10 cellular contexts compared by ENCODE assay signal in genomic region chr1:59673575-59674467, GRCh38.
A peak's percentile ranks its signal among the peaks of the same experiment; 100 is the strongest.
DNase-seq lines count a peak whose midpoint lies in the region; ATAC-seq and TF ChIP-seq lines count a peak whose summit lies in the region.
"Had no signal": no experiment of that assay in that cellular context is flagged by ENCODE, and none has a peak within 500 bp of the region (broad histone marks: within the 10 kb centered on the region; RNA-seq: fewer than 3 reads in every experiment).

No MANE protein-coding gene starts in this region.

- H2BK15ac ChIP-seq in mesendoderm (replicated peaks; ENCODE audit: low read depth): no peak overlapping the region

- WGBS in mesendoderm (ENCODE audit: extremely low coverage, insufficient coverage, low lambda C conversion rate): no CpG with 5 or more reads among the region's 16 CpGs
- 64 to 66% methylated on average over 16 of the region's 16 CpGs for WGBS in testis, 2 donors

- DNase-seq in NCI-H2227 (lab: John Stamatoyannopoulos, UW; ENCODE audit: unreplicated experiment) (peak; percentile 63), caudate nucleus (lab: John Stamatoyannopoulos, UW) (no peak), mesendoderm (no peak), testis (no peak), AML-193 (lab: John Stamatoyannopoulos, UW) (no peak), DMS114 treated with DMSO at 0.1 percent for 48 hours (lab: John Stamatoyannopoulos, UW; ENCODE audit: unreplicated experiment) (no peak), iPS-NIHi7 (ENCODE audit: extremely low spot score) (no peak)
- DNase-seq: stimulated activated CD4-positive, alpha-beta T cell treated with anti-CD3 and anti-CD28 coated beads, Interleukin-2, amount 100 ng/mL, for 48 hours; T-helper 2 cell had no signal

- peak overlapping the region; percentile 39 for H2BK120ac ChIP-seq in mesendoderm (ENCODE audit: low read depth, low read length)

- H3K23ac ChIP-seq in mesendoderm (ENCODE audit: low read length): no peak overlapping the region

- peak overlapping the region; percentile 64 for H2BK5ac ChIP-seq in mesendoderm (ENCODE audit: low read length)

- no peak overlapping the region for H3K4ac ChIP-seq in mesendoderm (ENCODE audit: low read depth, low read length)

- peak overlapping the region; percentile 38 for H3K27ac ChIP-seq in caudate nucleus (ENCODE audit: low read depth, low read length)
- peak overlapping the region; percentile 39 for H3K27ac ChIP-seq in mesendoderm (ENCODE audit: low read depth, low read length)
- H3K27ac ChIP-seq in testis: peak overlapping the region; percentile 34 to 77

- H3K79me1 ChIP-seq in mesendoderm (ENCODE audit: low read length): no peaks in the 10 kb centered on the region

- H3K27me3 ChIP-seq in mesendoderm (ENCODE audit: insufficient read depth, low read length, poor library complexity) (no peaks in the 10 kb centered on the region), testis (no peaks in the 10 kb centered on the region)

- H4K5ac ChIP-seq in mesendoderm (ENCODE audit: low read length): no peak overlapping the region

- ATAC-seq in GM21723 (IDR thresholded peaks at IDR 0.05; ENCODE audit: unreplicated experiment): no peak

- H4K8ac ChIP-seq in mesendoderm (ENCODE audit: low read depth, low read length): no peak overlapping the region

- H3K36me3 ChIP-seq in mesendoderm (ENCODE audit: control insufficient read depth, insufficient read depth, low read length): no peaks in the 10 kb centered on the region
- no peaks in the 10 kb centered on the region for H3K36me3 ChIP-seq in testis (ENCODE audit: low read depth, missing control alignments)

- intact Hi-C loops in testis (cut with DNase I; ENCODE audit: low total_unique reads): no loop called here

- TF ChIP-seq CTCF in testis (IDR thresholded peaks at IDR 0.05): no peak

- peak overlapping the region; percentile 85 for H3K18ac ChIP-seq in mesendoderm (ENCODE audit: low read length)

- H2AK5ac ChIP-seq in mesendoderm (ENCODE audit: low read length): no peak overlapping the region

- H3K4me3 ChIP-seq in mesendoderm (ENCODE audit: low read length): no peak overlapping the region
- no peak overlapping the region for H3K4me3 ChIP-seq in testis

- TF ChIP-seq POLR2A in testis (IDR thresholded peaks at IDR 0.05): no peak

- H3K9me3 ChIP-seq in testis: no peaks in the 10 kb centered on the region

- H3K79me2 ChIP-seq in mesendoderm (ENCODE audit: control insufficient read depth, insufficient read depth, low read length): no peaks in the 10 kb centered on the region

- peaks cover 21% of the 10 kb centered on the region for H3K4me1 ChIP-seq in mesendoderm (ENCODE audit: control insufficient read depth, low read depth, low read length)
- peaks cover 38% of the 10 kb centered on the region for H3K4me1 ChIP-seq in testis

- H3K9ac ChIP-seq in mesendoderm (ENCODE audit: low read length): no peak overlapping the region

- peak overlapping the region; percentile 1 for H3K56ac ChIP-seq in mesendoderm (ENCODE audit: low read length)

- no peak overlapping the region for H3K4me2 ChIP-seq in mesendoderm (ENCODE audit: low read length)
